ENCODE assay signal across 10 cellular contexts in the genomic region with DNA sequence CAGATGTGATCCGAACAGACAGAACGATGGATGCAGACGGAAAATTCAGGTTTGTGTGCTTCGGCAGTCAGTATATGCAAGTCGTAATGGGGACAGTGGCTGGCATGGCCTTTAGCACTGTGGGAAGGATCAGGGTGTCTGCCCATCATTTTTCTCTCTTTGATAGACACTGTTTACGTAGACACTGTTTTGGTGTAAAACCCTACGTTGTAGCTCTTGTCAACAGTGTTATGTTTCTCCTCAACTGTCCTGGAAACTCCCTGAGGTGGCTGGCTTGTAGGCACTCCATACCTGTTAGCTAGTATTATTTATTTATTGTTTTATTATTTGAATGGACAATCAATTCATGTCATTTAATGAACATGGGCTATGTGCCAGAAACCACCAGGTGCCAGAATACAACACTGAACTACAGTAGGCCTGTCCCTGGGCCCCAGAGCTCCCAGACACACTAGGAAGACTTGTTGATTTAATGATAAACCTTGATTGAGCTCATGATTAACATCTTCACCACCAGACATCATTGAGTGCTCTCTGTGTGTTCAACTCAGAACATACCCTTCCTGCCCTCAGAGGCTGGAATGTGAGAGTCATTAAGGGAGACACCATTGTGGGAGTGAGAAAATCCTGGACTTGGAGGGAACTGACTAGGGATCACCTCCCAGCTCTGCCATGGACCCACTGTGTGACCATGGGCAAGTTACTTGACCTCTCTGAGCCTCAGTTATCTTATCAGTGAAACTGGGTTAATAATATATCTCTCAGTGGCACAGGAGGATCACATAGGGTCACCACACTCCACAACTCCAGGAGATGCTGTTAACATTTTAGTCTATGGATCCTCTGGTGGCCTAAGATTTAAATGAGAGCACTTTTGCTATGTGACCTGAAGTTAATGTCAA. TPM values are rescaled to one million over a fixed set of nuclear protein-coding genes. Genes with fewer than 3 reads are reported as not detected.
DNase-seq lines count a peak whose midpoint lies in the region; ATAC-seq, FAIRE-seq and TF ChIP-seq lines count a peak whose summit lies in the region.
"Had no signal": no experiment of that assay in that cellular context is flagged by ENCODE, and none has a peak within 500 bp of the region (broad histone marks: within the 10 kb centered on the region; RNA-seq: fewer than 3 reads in every experiment).

No MANE protein-coding gene starts in this region.

- no TSS peak for BruUV-seq in HepG2 (replicated peaks; lab: Mats Ljungman, UMichigan)

- no peaks in the 10 kb centered on the region for H3K36me3 Mint-ChIP-seq in activated CD4-positive, alpha-beta memory T cell treated with anti-CD3 and anti-CD28 coated beads for 36 hours

- intact Hi-C loops in HepG2 (cut with micrococcal nuclease; ENCODE audit: unreplicated experiment) (no loop called here), right lobe of liver (cut with DNase I) (no loop called here), lower lobe of right lung (cut with DNase I) (no loop called here)
- intact Hi-C loops in activated CD4-positive, alpha-beta memory T cell treated with anti-CD3 and anti-CD28 coated beads for 36 hours (cut with micrococcal nuclease), result no loop called here

- H3K27me3 ChIP-seq in HepG2 (ENCODE audit: control insufficient read depth in 1 of 2, insufficient read depth in 2 of 2, low read length in 2 of 2) (no peaks in the 10 kb centered on the region), right lobe of liver (no peaks in the 10 kb centered on the region), lower lobe of right lung (ENCODE audit: low read depth) (no peaks in the 10 kb centered on the region), gastroesophageal sphincter (no peaks in the 10 kb centered on the region)

- no peak overlapping the region for H3K4me2 ChIP-seq in HepG2 (ENCODE audit: low read depth, low read length)

- TF ChIP-seq RAD21 in HepG2 (CRISPR knock-in tag; IDR thresholded peaks at IDR 0.05), result no peak

- 75% methylated on average over 7 of the region's 7 CpGs for WGBS in HepG2 (ENCODE audit: low lambda C conversion rate)
- 77% methylated on average over 7 of the region's 7 CpGs for WGBS in right lobe of liver (ENCODE audit: insufficient coverage, low coverage, low lambda C conversion rate, missing lambda C conversion rate)
- WGBS in gastroesophageal sphincter (ENCODE audit: low coverage in 1 of 2), 2 donors, result 88 to 95% methylated on average over 7 of the region's 7 CpGs

- no peak overlapping the region for H3K9ac ChIP-seq in HepG2 (ENCODE audit: insufficient read depth, low read depth, low read length)

- no peak overlapping the region for H2AFZ ChIP-seq in HepG2 (ENCODE audit: low read length)

- H3K27ac ChIP-seq in HepG2 (ENCODE audit: extremely low read length, insufficient read depth, low read length) (no peak overlapping the region), right lobe of liver (no peak overlapping the region), lower lobe of right lung (peak overlapping the region; percentile 48), gastroesophageal sphincter (no peak overlapping the region)

- TF ChIP-seq POLR2A in HepG2 (IDR thresholded peaks at IDR 0.05; ENCODE audit: insufficient read depth in 1 of 2, low read depth in 2 of 2, low read length in 2 of 2), result no peak
- no peak for TF ChIP-seq POLR2A in right lobe of liver (IDR thresholded peaks at IDR 0.05)
- TF ChIP-seq POLR2A in gastroesophageal sphincter (IDR thresholded peaks at IDR 0.05), result no peak

- H3K36me3 ChIP-seq in HepG2 (replicated peaks in 1 of 2; ENCODE audit: control insufficient read depth in 1 of 2, insufficient read depth in 2 of 2, low read length in 2 of 2) (no peaks in the 10 kb centered on the region), right lobe of liver (no peaks in the 10 kb centered on the region), lower lobe of right lung (peaks cover 10% of the 10 kb centered on the region), gastroesophageal sphincter (peaks cover 0 to 27% of the 10 kb centered on the region in 2 donors)

- no peaks in the 10 kb centered on the region for H3K27me3 Mint-ChIP-seq in activated CD4-positive, alpha-beta memory T cell treated with anti-CD3 and anti-CD28 coated beads for 36 hours

- H3K4me1 ChIP-seq in HepG2 (ENCODE audit: insufficient read depth, low read length), result peaks cover 68% of the 10 kb centered on the region
- peaks cover 2 to 62% (median 36%) of the 10 kb centered on the region in 4 donors for H3K4me1 ChIP-seq in right lobe of liver
- H3K4me1 ChIP-seq in lower lobe of right lung, result peaks cover 76% of the 10 kb centered on the region
- H3K4me1 ChIP-seq in gastroesophageal sphincter, result peaks cover 0 to 39% (median 18%) of the 10 kb centered on the region in 3 donors

- H3K9me3 Mint-ChIP-seq in activated CD4-positive, alpha-beta memory T cell treated with anti-CD3 and anti-CD28 coated beads for 36 hours, result no peaks in the 10 kb centered on the region

- H3K9me3 ChIP-seq in HepG2 (ENCODE audit: low read length) (no peaks in the 10 kb centered on the region), right lobe of liver (no peaks in the 10 kb centered on the region), lower lobe of right lung (no peaks in the 10 kb centered on the region), gastroesophageal sphincter (no peaks in the 10 kb centered on the region)

- H3K27ac Mint-ChIP-seq in activated CD4-positive, alpha-beta memory T cell treated with anti-CD3 and anti-CD28 coated beads for 36 hours, result peak overlapping the region; percentile 74
- H3K27ac Mint-ChIP-seq: endodermal cell had no signal

- DNase-seq in HepG2 (ENCODE audit: low spot score) (no peak), right lobe of liver (no peak), lower lobe of right lung (no peak), anterior cingulate cortex (lab: John Stamatoyannopoulos, UW) (no peak)
- peak; percentile 10 for DNase-seq in activated CD4-positive, alpha-beta memory T cell treated with anti-CD3 and anti-CD28 coated beads for 36 hours
- DNase-seq: endodermal cell, NCI-H82 had no signal

- POLR2A ChIA-PET in HepG2 (lab: Yijun Ruan, JAX), result no interaction called here
- POLR2A ChIA-PET in activated CD4-positive, alpha-beta memory T cell treated with anti-CD3 and anti-CD28 coated beads for 36 hours (lab: Charles Lee), result interaction anchor here (1.7 to 13.7 kb wide), 6 partner anchors 9 to 48 kb away, joined by 4 to 252 read pairs (median 16); a partner anchor contains a TSS

- no peak overlapping the region for H3K4me3 Mint-ChIP-seq in activated CD4-positive, alpha-beta memory T cell treated with anti-CD3 and anti-CD28 coated beads for 36 hours
- H3K4me3 Mint-ChIP-seq: endodermal cell had no signal

- peaks cover 80% of the 10 kb centered on the region for H3K4me1 Mint-ChIP-seq in activated CD4-positive, alpha-beta memory T cell treated with anti-CD3 and anti-CD28 coated beads for 36 hours (ENCODE audit: low read depth)

- H3K79me2 ChIP-seq in HepG2 (ENCODE audit: insufficient read depth, low read length), result no peaks in the 10 kb centered on the region

- H4K20me1 ChIP-seq in HepG2 (ENCODE audit: insufficient read depth, low read length), result no peaks in the 10 kb centered on the region

- no peak for FAIRE-seq in HepG2 (lab: Jason Lieb, UNC)

- CTCF ChIA-PET in HepG2 (lab: Yijun Ruan, JAX; ENCODE audit: low intra/inter-chr PET ratio, low total read pairs), result no interaction called here
- CTCF ChIA-PET in activated CD4-positive, alpha-beta memory T cell treated with anti-CD3 and anti-CD28 coated beads for 36 hours (lab: Charles Lee), result interaction anchor here (0.7 to 3.4 kb wide), 5 partner anchors 30 to 66 kb away, joined by 3 to 14 read pairs (median 10); no protein-coding TSS in a partner anchor

- H3K4me3 ChIP-seq in HepG2 (replicated peaks in 1 of 3; ENCODE audit: insufficient read depth in 1 of 3, low read depth in 2 of 3, low read length in 3 of 3) (no peak overlapping the region), right lobe of liver (no peak overlapping the region), lower lobe of right lung (no peak overlapping the region), gastroesophageal sphincter (no peak overlapping the region)

- TF ChIP-seq CTCF in HepG2 (CRISPR knock-in tag; IDR thresholded peaks at IDR 0.05) (no peak), right lobe of liver (IDR thresholded peaks at IDR 0.05) (no peak), lower lobe of right lung (IDR thresholded peaks at IDR 0.05) (no peak), gastroesophageal sphincter (IDR thresholded peaks at IDR 0.05) (no peak)

- ATAC-seq in HepG2, result no peak
- ATAC-seq in right lobe of liver, result no peak
- ATAC-seq in lower lobe of right lung, result no peak
- no peak for ATAC-seq in HG03159 (IDR thresholded peaks at IDR 0.05; ENCODE audit: unreplicated experiment)
- ATAC-seq in gastroesophageal sphincter, result no peak
- ATAC-seq in GM21619 (IDR thresholded peaks at IDR 0.05; ENCODE audit: unreplicated experiment), result no peak

- TF ChIP-seq EP300 in HepG2 (IDR thresholded peaks at IDR 0.05; ENCODE audit: low read depth in 2 of 2, low read length in 2 of 2) (no peak), HepG2 (CRISPR knock-in tag; IDR thresholded peaks at IDR 0.05; ENCODE audit: borderline replicate concordance) (no peak), gastroesophageal sphincter (IDR thresholded peaks at IDR 0.05) (no peak)

- in situ Hi-C loops in HepG2 (cut with HindIII; ENCODE audit: extremely low pct_ligation_motif_present, low pct_unique_long_range_greater_than_20kb), result no loop called here

RNA-seq across cellular contexts. Expression of a gene that starts 19.3 kb away (rescaled TPM):
- total RNA-seq in HepG2 (2016; rRNA removed; fragmentation: Illumina TruSeq; extraction: Trizol) (5.8 and 8.8 TPM in 2 replicates), right lobe of liver (10 to 100 TPM; 23.9 to 38.3 (median 30.2) TPM), lower lobe of right lung (81.2 TPM), gastroesophageal sphincter (10 to 100 TPM; 10.9 to 74.3 (median 19.4) TPM)
- total RNA-seq in HepG2 (2016; cell fraction: cytosol; rRNA removed; fragmentation: Illumina TruSeq; extraction: Trizol; ENCODE audit: low read depth), result 1.2 and 1.9 TPM in 2 replicates
- total RNA-seq in HepG2 (2016; cell fraction: insoluble cytoplasmic fraction; rRNA removed; fragmentation: Illumina TruSeq; extraction: Trizol), result 4.4 and 10.1 TPM in 2 replicates
- 2.5 and 3.3 TPM in 2 replicates for total RNA-seq in HepG2 (2016; cell fraction: membrane; rRNA removed; fragmentation: Illumina TruSeq; extraction: Trizol)
- 14.5 and 19.2 TPM in 2 replicates for total RNA-seq in HepG2 (2016; cell fraction: nucleus; rRNA removed; fragmentation: Illumina TruSeq; extraction: Trizol)
- polyA plus RNA-seq in HepG2 (2011; rRNA removed), result 4.1 and 4.4 TPM in 2 replicates
- 4.7 and 4.8 TPM in 2 replicates for polyA plus RNA-seq in HepG2 (2011; cell fraction: cytosol; rRNA removed)
- polyA plus RNA-seq in HepG2 (2011; cell fraction: nucleus; rRNA removed), result 10.1 and 10.8 TPM in 2 replicates
- polyA plus RNA-seq in HepG2 (2012), result 3.4 and 4.0 TPM in 2 replicates
- 0.75 and 0.77 TPM in 2 replicates for polyA plus RNA-seq in HepG2 (2016; cell fraction: cytosol; fragmentation: Illumina TruSeq; extraction: Trizol; ENCODE audit: low read depth)
- 5.3 and 6.8 TPM in 2 replicates for polyA plus RNA-seq in HepG2 (2016; cell fraction: insoluble cytoplasmic fraction; fragmentation: Illumina TruSeq; extraction: Trizol; ENCODE audit: low read depth)
- polyA plus RNA-seq in HepG2 (2016; cell fraction: membrane; fragmentation: Illumina TruSeq; extraction: Trizol; ENCODE audit: low read depth), result 0.80 and 1.4 TPM in 2 replicates
- 8.7 and 9.9 TPM in 2 replicates for polyA plus RNA-seq in HepG2 (2016; cell fraction: nucleus; fragmentation: Illumina TruSeq; extraction: Trizol; ENCODE audit: insufficient read depth, low read depth)
- 24.0 and 36.4 TPM in 2 replicates for polyA minus RNA-seq in HepG2 (2011; rRNA and poly(A)+ RNA removed; ENCODE audit: low replicate concordance)
- 4.7 and 7.5 TPM in 2 replicates for polyA minus RNA-seq in HepG2 (2011; cell fraction: cytosol; rRNA and poly(A)+ RNA removed)
- 28.5 and 37.7 TPM in 2 replicates for polyA minus RNA-seq in HepG2 (2011; cell fraction: nucleus; rRNA and poly(A)+ RNA removed)
- 100 to 1,000 TPM; 104 to 106 TPM for total RNA-seq in activated CD4-positive, alpha-beta memory T cell treated with anti-CD3 and anti-CD28 coated beads for 36 hours
